Comparison of ENCODE assay signal across 1 cellular context in the genomic region with DNA sequence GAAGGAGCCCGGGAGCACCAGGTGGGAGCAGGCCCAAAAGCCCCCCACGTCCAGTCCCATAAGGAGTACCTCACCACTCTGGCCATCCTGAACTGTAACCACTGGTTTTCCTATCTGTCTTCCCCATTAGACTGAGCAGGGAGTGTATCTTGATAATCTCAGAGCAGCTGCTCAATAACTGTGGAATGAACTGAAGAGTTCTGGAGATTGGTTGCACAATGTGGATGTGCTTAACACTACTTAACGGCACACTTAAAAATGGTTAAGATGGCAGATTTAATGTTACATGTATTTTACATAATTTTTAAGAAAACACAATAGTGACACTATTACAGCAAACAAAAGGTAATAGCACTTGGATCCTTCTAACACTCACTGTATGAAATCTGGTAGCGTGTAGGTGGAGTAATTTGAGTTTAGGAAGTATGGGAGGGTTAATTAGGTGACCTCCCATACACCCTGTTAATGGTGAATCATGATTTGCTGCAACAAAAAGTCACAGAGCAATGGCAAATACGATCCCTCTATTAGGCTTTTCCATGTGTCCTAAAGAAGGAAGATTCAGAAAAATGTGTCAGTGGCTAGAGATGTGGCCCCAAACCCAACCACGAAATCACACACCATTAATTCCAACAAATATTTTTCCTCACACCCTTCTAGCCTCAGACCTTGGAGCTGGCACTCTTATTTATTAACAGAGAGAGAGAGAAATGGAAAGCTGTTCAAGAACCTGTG.
TF ChIP-seq lines count a peak whose summit lies in the region.

No MANE protein-coding gene starts in this region.

TF ChIP-seq in H1, 55 proteins besides CTCF, POLR2A, EP300 and RAD21:
- TF ChIP-seq EZH2 (IDR thresholded peaks at IDR 0.05; ENCODE audit: low read depth, low read length, severe bottlenecking), result no peak
- TF ChIP-seq, protein P1, sequence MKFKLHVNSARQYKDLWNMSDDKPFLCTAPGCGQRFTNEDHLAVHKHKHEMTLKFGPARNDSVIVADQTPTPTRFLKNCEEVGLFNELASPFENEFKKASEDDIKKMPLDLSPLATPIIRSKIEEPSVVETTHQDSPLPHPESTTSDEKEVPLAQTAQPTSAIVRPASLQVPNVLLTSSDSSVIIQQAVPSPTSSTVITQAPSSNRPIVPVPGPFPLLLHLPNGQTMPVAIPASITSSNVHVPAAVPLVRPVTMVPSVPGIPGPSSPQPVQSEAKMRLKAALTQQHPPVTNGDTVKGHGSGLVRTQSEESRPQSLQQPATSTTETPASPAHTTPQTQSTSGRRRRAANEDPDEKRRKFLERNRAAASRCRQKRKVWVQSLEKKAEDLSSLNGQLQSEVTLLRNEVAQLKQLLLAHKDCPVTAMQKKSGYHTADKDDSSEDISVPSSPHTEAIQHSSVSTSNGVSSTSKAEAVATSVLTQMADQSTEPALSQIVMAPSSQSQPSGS (IDR thresholded peaks at IDR 0.05; ENCODE audit: low read length), result no peak
- TF ChIP-seq NANOG (IDR thresholded peaks at IDR 0.05; ENCODE audit: insufficient read depth, low read depth, low read length, poor library complexity, severe bottlenecking), result no peak
- no peak for TF ChIP-seq SAP30 (IDR thresholded peaks at IDR 0.05; ENCODE audit: insufficient read depth, insufficient replicate concordance, low read length)
- no peak for TF ChIP-seq CHD1 (IDR thresholded peaks at IDR 0.05; ENCODE audit: low read depth, low read length)
- TF ChIP-seq CBX8 (IDR thresholded peaks at IDR 0.05; ENCODE audit: borderline replicate concordance, low read depth, low read length), result no peak
- TF ChIP-seq FOSL1 (IDR thresholded peaks at IDR 0.05; ENCODE audit: insufficient read depth, low read depth, low read length), result no peak
TF ChIP-seq in H1: peak in this region for 0.
